ENCODE assay signal across 16 cellular contexts in genomic region chr21:33020558-33021100, GRCh38. TPM values are rescaled to one million over a fixed set of nuclear protein-coding genes. Genes with fewer than 3 reads are reported as not detected.
DNase-seq lines count a peak whose midpoint lies in the region; ATAC-seq, FAIRE-seq and TF ChIP-seq lines count a peak whose summit lies in the region.
"Had no signal": no experiment of that assay in that cellular context is flagged by ENCODE, and none has a peak within 500 bp of the region (broad histone marks: within the 10 kb centered on the region; RNA-seq: fewer than 3 reads in every experiment).

No MANE protein-coding gene starts in this region.

- H3K56ac ChIP-seq in H1 (replicated peaks; ENCODE audit: insufficient read length, low read depth, low read length) = no peak overlapping the region

- H2AK5ac ChIP-seq in H1 (ENCODE audit: low read depth, low read length) = no peak overlapping the region
- no peak overlapping the region for H2AK5ac ChIP-seq in neuronal stem cell (ENCODE audit: low read depth, low read length)

- H3K79me1 ChIP-seq in H1 (ENCODE audit: low read depth, low read length) (no peaks in the 10 kb centered on the region), neuronal stem cell (ENCODE audit: low read depth, low read length) (no peaks in the 10 kb centered on the region)

- no peak overlapping the region for H4K5ac ChIP-seq in H1 (ENCODE audit: insufficient read length, low read depth, low read length)

- H2BK12ac ChIP-seq in H1 (ENCODE audit: low read depth, low read length) = peak overlapping the region; percentile 50; the same call in 1 of the 2 replicates
- H2BK12ac ChIP-seq in neuronal stem cell (ENCODE audit: low read length) = no peak overlapping the region

- H2BK120ac ChIP-seq in H1 (replicated peaks; ENCODE audit: low read depth, low read length) = no peak overlapping the region
- no peak overlapping the region for H2BK120ac ChIP-seq in neuronal stem cell (ENCODE audit: low read depth, low read length)

- peaks cover 13% of the 10 kb centered on the region for H3K23me2 ChIP-seq in H1 (ENCODE audit: low read depth, low read length)

- H4K91ac ChIP-seq in H1 (replicated peaks; ENCODE audit: insufficient read length, low read length) = no peak overlapping the region
- no peak overlapping the region for H4K91ac ChIP-seq in neuronal stem cell (ENCODE audit: low read depth, low read length, poor library complexity)

- H3K4me3 ChIP-seq in H1 (ENCODE audit: extremely low read depth in 1 of 4, insufficient read depth in 2 of 4, low read depth in 3 of 4, low read length in 4 of 4) = peak overlapping the region in 2 of 4 experiments; percentile 33 to 56; a peak in 2 of 8 replicates
- no peak overlapping the region for H3K4me3 ChIP-seq in neuronal stem cell (ENCODE audit: low read length in 2 of 2)

- CTCF ChIA-PET in activated CD4-positive, alpha-beta T cell treated with anti-CD3 and anti-CD28 coated beads for 36 hours (lab: Charles Lee) = interaction anchor here (0.5 to 0.9 kb wide), 2 partner anchors 8 to 661 kb away, joined by 3 to 4 read pairs; no protein-coding TSS in a partner anchor
- CTCF ChIA-PET in H1 (lab: Charles Lee; ENCODE audit: partially characterized antibody) = interaction anchor here (0.6 to 1.9 kb wide), 5 partner anchors 9 to 245 kb away, joined by 3 to 7 read pairs (median 4); no protein-coding TSS in a partner anchor

- H3K27me3 Mint-ChIP-seq in activated CD4-positive, alpha-beta T cell treated with anti-CD3 and anti-CD28 coated beads for 36 hours = peaks cover 68% of the 10 kb centered on the region

- in situ Hi-C loops in KBM-7 (cut with MboI; ENCODE audit: low pct_unique_long_range_greater_than_20kb, low sequenced_read_pairs) = no loop called here

- ATAC-seq in activated CD4-positive, alpha-beta T cell treated with anti-CD3 and anti-CD28 coated beads for 36 hours = no peak
- ATAC-seq in HG03039 (IDR thresholded peaks at IDR 0.05; ENCODE audit: unreplicated experiment) (no peak), GM19452 (IDR thresholded peaks at IDR 0.05; ENCODE audit: unreplicated experiment) (no peak)

- peaks cover 6 to 12% (median 11%) of the 10 kb centered on the region in 4 experiments for H3K4me1 ChIP-seq in H1 (replicated peaks in 1 of 4; ENCODE audit: control insufficient read depth in 3 of 4, insufficient read depth in 4 of 4, low read length in 3 of 4)
- H3K4me1 ChIP-seq in neuronal stem cell (ENCODE audit: control insufficient read depth in 2 of 2, insufficient read depth in 1 of 2, low read depth in 1 of 2, low read length in 2 of 2) = peaks cover 0 to 5% of the 10 kb centered on the region in 2 donors
- H3K4me1 ChIP-seq: parathyroid adenoma had no signal

- FAIRE-seq in H1 (lab: Jason Lieb, UNC) = no peak
- FAIRE-seq: A204.1 had no signal

- H3K23ac ChIP-seq in H1 (ENCODE audit: insufficient read length) (no peak overlapping the region), neuronal stem cell (ENCODE audit: low read depth, low read length, poor library complexity) (peak overlapping the region; percentile 67)

- no peak overlapping the region for H2BK20ac ChIP-seq in H1 (ENCODE audit: low read length)

- H3K14ac ChIP-seq in H1 (ENCODE audit: insufficient read length) (no peak overlapping the region), neuronal stem cell (ENCODE audit: low read length) (no peak overlapping the region)

- no peak for DNase-seq in activated CD4-positive, alpha-beta T cell treated with anti-CD3 and anti-CD28 coated beads for 36 hours
- DNase-seq in activated CD4-positive, alpha-beta T cell treated with anti-CD3 and anti-CD28 coated beads, Interleukin-2, amount 50 U/mL, for 4 hours = no peak
- peak; percentile 35 to 85 for DNase-seq in NCI-H526 (lab: John Stamatoyannopoulos, UW)
- DNase-seq in H1 (ENCODE audit: low read depth in 1 of 2, low spot score in 2 of 2) = peak in 1 of 2 experiments; percentile 50
- no peak for DNase-seq in neuronal stem cell (ENCODE audit: low spot score)
- no peak for DNase-seq in KBM-7
- DNase-seq: IMR-90, mammary epithelial cell, NCI-H524 had no signal

- peaks cover 70 to 84% (median 79%) of the 10 kb centered on the region in 4 experiments for H3K27me3 ChIP-seq in H1 (replicated peaks in 1 of 4; ENCODE audit: control insufficient read depth in 3 of 4, extremely low read depth in 1 of 4, insufficient read depth in 3 of 4, low read length in 3 of 4)
- H3K27me3 ChIP-seq in neuronal stem cell (ENCODE audit: control insufficient read depth in 3 of 3, insufficient read depth in 3 of 3, low read depth in 1 of 3, low read length in 3 of 3) = peaks cover 47 to 87% (median 84%) of the 10 kb centered on the region in 3 experiments

- H3K27ac Mint-ChIP-seq in activated CD4-positive, alpha-beta T cell treated with anti-CD3 and anti-CD28 coated beads for 36 hours = no peak overlapping the region

- no peaks in the 10 kb centered on the region; a peak in 1 of 4 replicates for H3K9me3 ChIP-seq in H1 (ENCODE audit: insufficient read depth in 2 of 2, low read depth in 1 of 2, low read length in 1 of 2)
- peaks cover 0 to 7% of the 10 kb centered on the region in 2 donors for H3K9me3 ChIP-seq in neuronal stem cell (replicated peaks in 1 of 2; ENCODE audit: control insufficient read depth in 2 of 2, insufficient read depth in 1 of 2, low read depth in 1 of 2, low read length in 2 of 2)

- no peaks in the 10 kb centered on the region for H3K9me3 Mint-ChIP-seq in activated CD4-positive, alpha-beta T cell treated with anti-CD3 and anti-CD28 coated beads for 36 hours (ENCODE audit: low read depth)

- H3K36me3 ChIP-seq in H1 (ENCODE audit: control insufficient read depth in 2 of 4, insufficient read depth in 4 of 4, low read length in 3 of 4) (no peaks in the 10 kb centered on the region), neuronal stem cell (replicated peaks in 1 of 2; ENCODE audit: control insufficient read depth in 2 of 2, insufficient read depth in 2 of 2, low read length in 2 of 2) (no peaks in the 10 kb centered on the region)

- H3K4me2 ChIP-seq in H1 (ENCODE audit: insufficient read depth in 1 of 2, low read depth in 2 of 2, low read length in 2 of 2) (peak overlapping the region; percentile 66 to 67; a peak in 3 of 4 replicates), neuronal stem cell (ENCODE audit: insufficient read depth, low read length, poor library complexity, severe bottlenecking) (no peak overlapping the region)

- H2BK5ac ChIP-seq in H1 (ENCODE audit: low read depth, low read length) (no peak overlapping the region), neuronal stem cell (ENCODE audit: low read length) (no peak overlapping the region)

- H3K18ac ChIP-seq in H1 (ENCODE audit: extremely low read depth, low read length) = no peak overlapping the region
- H3K18ac ChIP-seq in neuronal stem cell (ENCODE audit: low read length) = peak overlapping the region; percentile 27

- H3K4me3 Mint-ChIP-seq in activated CD4-positive, alpha-beta T cell treated with anti-CD3 and anti-CD28 coated beads for 36 hours = peak overlapping the region; percentile 47

- no peak for TF ChIP-seq EP300 in H1 (IDR thresholded peaks at IDR 0.05; ENCODE audit: borderline replicate concordance in 1 of 2, low read depth in 2 of 2, low read length in 2 of 2)

- H2BK15ac ChIP-seq in H1 (ENCODE audit: low read length) (no peak overlapping the region; the same call in 1 of the 2 replicates), neuronal stem cell (ENCODE audit: low read length) (no peak overlapping the region)

- 46% methylated on average over 10 of the region's 16 CpGs; no CpG with 5 or more reads in 1 of the 2 experiments for WGBS in H1 (ENCODE audit: extremely low coverage in 1 of 2, insufficient coverage in 1 of 2, insufficient read length in 1 of 2, insufficient replicate concordance in 2 of 2, low coverage in 1 of 2, low lambda C conversion rate in 2 of 2, missing lambda C conversion rate in 1 of 2), 2 experiments
- no CpG with 5 or more reads among the region's 16 CpGs for WGBS in neuronal stem cell (ENCODE audit: extremely low coverage in 2 of 2, insufficient read length in 2 of 2, insufficient replicate concordance in 1 of 2), 2 donors

- TF ChIP-seq CTCF in H1 (IDR thresholded peaks at IDR 0.05; ENCODE audit: control extremely low read depth in 1 of 3, insufficient read depth in 1 of 3, low read depth in 1 of 3, low read length in 3 of 3) = no peak

- H3K27ac ChIP-seq in H1 (ENCODE audit: low read depth, low read length) (no peak overlapping the region), neuronal stem cell (replicated peaks; ENCODE audit: low read length) (no peak overlapping the region)
- H3K27ac ChIP-seq: parathyroid adenoma had no signal

- H2AFZ ChIP-seq in H1 (ENCODE audit: low read length) = no peak overlapping the region
- peak overlapping the region; percentile 11 for H2AFZ ChIP-seq in neuronal stem cell (ENCODE audit: low read length)
- H2AFZ ChIP-seq: parathyroid adenoma had no signal

- H4K20me1 ChIP-seq in H1 (replicated peaks in 1 of 2; ENCODE audit: control insufficient read depth in 1 of 2, insufficient read depth in 2 of 2, low read length in 2 of 2) = peaks cover 7 to 9% of the 10 kb centered on the region in 2 experiments

- no peak overlapping the region for H3K9ac ChIP-seq in H1 (replicated peaks in 1 of 4; ENCODE audit: extremely low read depth in 1 of 4, low read depth in 3 of 4, low read length in 3 of 4)
- H3K9ac ChIP-seq in neuronal stem cell (ENCODE audit: low read depth, low read length, poor library complexity) = no peak overlapping the region
- H3K9ac ChIP-seq: parathyroid adenoma had no signal

- no peak for TF ChIP-seq POLR2A in H1 (IDR thresholded peaks at IDR 0.05; ENCODE audit: control extremely low read depth in 1 of 2, low read depth in 2 of 2, low read length in 2 of 2)

- no peak for TF ChIP-seq RAD21 in H1 (IDR thresholded peaks at IDR 0.05 in 1 of 2, conservative IDR thresholded peaks at IDR 0.05 in 1 of 2; ENCODE audit: low read depth in 2 of 2, low read length in 2 of 2)

- H4K8ac ChIP-seq in H1 (ENCODE audit: extremely low read depth, insufficient read depth, low read length) (no peak overlapping the region), neuronal stem cell (ENCODE audit: low read depth, low read length) (no peak overlapping the region)

- H3K36me3 Mint-ChIP-seq in activated CD4-positive, alpha-beta T cell treated with anti-CD3 and anti-CD28 coated beads for 36 hours (ENCODE audit: low read depth) = no peaks in the 10 kb centered on the region

- POLR2A ChIA-PET in activated CD4-positive, alpha-beta T cell treated with anti-CD3 and anti-CD28 coated beads for 36 hours (lab: Charles Lee) = no interaction called here
- POLR2A ChIA-PET in H1 (lab: Charles Lee; ENCODE audit: partially characterized antibody) = interaction anchor here (0.9 to 1.5 kb wide), 2 partner anchors 10 to 14 kb away, joined by 3 to 7 read pairs; no protein-coding TSS in a partner anchor

- peaks cover 28% of the 10 kb centered on the region for H3K4me1 Mint-ChIP-seq in activated CD4-positive, alpha-beta T cell treated with anti-CD3 and anti-CD28 coated beads for 36 hours

- intact Hi-C loops in activated CD4-positive, alpha-beta T cell treated with anti-CD3 and anti-CD28 coated beads for 36 hours (cut with DNase I, micrococcal nuclease) = loop anchor here (1.0 to 10.0 kb wide), 3 partner anchors 9 to 177 kb away; no protein-coding TSS in a partner anchor

- no peaks in the 10 kb centered on the region for H3K79me2 ChIP-seq in H1 (ENCODE audit: control insufficient read depth in 1 of 2, insufficient read depth in 2 of 2, low read length in 2 of 2)
- H3K79me2 ChIP-seq: parathyroid adenoma had no signal

- H3K4ac ChIP-seq in H1 (replicated peaks; ENCODE audit: insufficient read length, low read depth, low read length) = no peak overlapping the region
- no peak overlapping the region for H3K4ac ChIP-seq in neuronal stem cell (ENCODE audit: low read length)

RNA-seq across cellular contexts. Expression of gene OLIG2, which starts 5.1 kb away (rescaled TPM):
- total RNA-seq in activated CD4-positive, alpha-beta T cell treated with anti-CD3 and anti-CD28 coated beads for 36 hours = not detected
- 0.11 TPM in 1 of 2 replicates, not detected in the other for total RNA-seq in H1 (2021; fragmentation: NEBNext Ultra II Directional; extraction: Animal tissue kit (Norgen Biotek cat#: 25700))
- 0.79 and 0.93 TPM in 2 replicates for polyA plus RNA-seq in H1 (2011; rRNA removed)
- 0.81 TPM for polyA plus RNA-seq in H1 (2011; cell fraction: cytosol; rRNA removed)
- polyA plus RNA-seq in H1 (2011; cell fraction: nucleus; rRNA removed) = 0.68 TPM
- polyA plus RNA-seq in H1 (2012, experiment 1 of 2) = 0.57 to 1.3 TPM (median 0.75 TPM) in 4 replicates
- 0.79 TPM for polyA plus RNA-seq in H1 (2012, experiment 2 of 2)
- polyA plus RNA-seq in H1 (2013, experiment 1 of 2) = 1.0 TPM
- 0.99 TPM for polyA plus RNA-seq in H1 (2013, experiment 2 of 2)
- 0.20 and 0.35 TPM in 2 replicates for polyA minus RNA-seq in H1 (2011; rRNA and poly(A)+ RNA removed)
- polyA minus RNA-seq in H1 (2011; cell fraction: cytosol; rRNA and poly(A)+ RNA removed) = 1.8 TPM
- polyA minus RNA-seq in H1 (2011; cell fraction: nucleus; rRNA and poly(A)+ RNA removed) = 1.2 TPM
- polyA plus RNA-seq in neuronal stem cell (2013, experiment 1 of 2) = 0.70 TPM
- 0.61 TPM for polyA plus RNA-seq in neuronal stem cell (2013, experiment 2 of 2)
- total RNA-seq: activated CD8-positive, alpha-beta memory T cell treated with anti-CD3 and anti-CD28 coated beads for 36 hours; IMR-90; mammary epithelial cell; smooth muscle cell had no signal
- polyA plus RNA-seq: IMR-90, mammary epithelial cell, smooth muscle cell had no signal

RNA-seq across cellular contexts. Expression of gene OLIG1, which starts 49.3 kb away (rescaled TPM):
- not detected for total RNA-seq in activated CD4-positive, alpha-beta T cell treated with anti-CD3 and anti-CD28 coated beads for 36 hours
- 0.65 and 0.73 TPM in 2 replicates for total RNA-seq in H1 (2021; fragmentation: NEBNext Ultra II Directional; extraction: Animal tissue kit (Norgen Biotek cat#: 25700))
- 1.2 and 1.4 TPM in 2 replicates for polyA plus RNA-seq in H1 (2011; rRNA removed)
- 0.81 TPM for polyA plus RNA-seq in H1 (2011; cell fraction: cytosol; rRNA removed)
- polyA plus RNA-seq in H1 (2011; cell fraction: nucleus; rRNA removed) = 2.1 TPM
- 0.50 to 0.98 TPM (median 0.89 TPM) in 4 replicates for polyA plus RNA-seq in H1 (2012, experiment 1 of 2)
- 0.20 TPM for polyA plus RNA-seq in H1 (2012, experiment 2 of 2)
- polyA plus RNA-seq in H1 (2013, experiment 1 of 2) = 0.26 TPM
- polyA plus RNA-seq in H1 (2013, experiment 2 of 2) = 0.46 TPM
- not detected in 2 replicates for polyA minus RNA-seq in H1 (2011; rRNA and poly(A)+ RNA removed)
- 0.51 TPM for polyA minus RNA-seq in H1 (2011; cell fraction: cytosol; rRNA and poly(A)+ RNA removed)
- 0.80 TPM for polyA minus RNA-seq in H1 (2011; cell fraction: nucleus; rRNA and poly(A)+ RNA removed)
- 0.11 TPM for polyA plus RNA-seq in neuronal stem cell (2013, experiment 1 of 2)
- not detected for polyA plus RNA-seq in neuronal stem cell (2013, experiment 2 of 2)
- total RNA-seq: activated CD8-positive, alpha-beta memory T cell treated with anti-CD3 and anti-CD28 coated beads for 36 hours; IMR-90; mammary epithelial cell; RPMI7951; smooth muscle cell had no signal
- polyA plus RNA-seq: IMR-90, mammary epithelial cell, smooth muscle cell had no signal

Comparison
In these comparisons a context has a peak if more than half of its experiments do, and no peak if none do; other contexts are left out.
1. DNase-seq: peak in NCI-H526 (2 of 2); none in activated CD4-positive, alpha-beta T cell treated with anti-CD3 and anti-CD28 coated beads for 36 hours (single experiment), activated CD4-positive, alpha-beta T cell treated with anti-CD3 and anti-CD28 coated beads, Interleukin-2, amount 50 U/mL, for 4 hours (0 of 2), neuronal stem cell (single experiment) and KBM-7 (single experiment).